In genomic region chr4:169657470-169658107, GRCh38 we compare ENCODE assay signal across 19 cellular contexts. TPM values are rescaled to one million over a fixed set of nuclear protein-coding genes. Genes with fewer than 3 reads are reported as not detected.
DNase-seq lines count a peak whose midpoint lies in the region; ATAC-seq and TF ChIP-seq lines count a peak whose summit lies in the region.
"Had no signal": no experiment of that assay in that cellular context is flagged by ENCODE, and none has a peak within 500 bp of the region (broad histone marks: within the 10 kb centered on the region; RNA-seq: fewer than 3 reads in every experiment).

No MANE protein-coding gene starts in this region.

- H2AFZ ChIP-seq in HCT116 (ENCODE audit: low read depth, low read length, poor library complexity, severe bottlenecking): no peak overlapping the region

- H3K4me1 ChIP-seq in A673 (ENCODE audit: insufficient read depth, low read length, poor library complexity, severe bottlenecking): peaks cover 25% of the 10 kb centered on the region
- H3K4me1 ChIP-seq in HCT116 (ENCODE audit: control insufficient read depth in 1 of 2, insufficient read depth in 2 of 2, low read length in 2 of 2): peaks cover 24 to 35% of the 10 kb centered on the region in 2 experiments
- H3K4me1 ChIP-seq in mucosa of descending colon (ENCODE audit: low read depth): peaks cover 9% of the 10 kb centered on the region
- H3K4me1 ChIP-seq: thyroid gland had no signal

- H3K27ac ChIP-seq in A673 (ENCODE audit: low read depth, low read length, poor library complexity, severe bottlenecking): peak overlapping the region; percentile 10
- no peak overlapping the region for H3K27ac ChIP-seq in HCT116 (ENCODE audit: low read depth, low read length)
- peak overlapping the region; percentile 89 for H3K27ac ChIP-seq in VCaP
- H3K27ac ChIP-seq: thyroid gland had no signal

- no peak overlapping the region for H3K9ac ChIP-seq in HCT116 (ENCODE audit: low read length)

- DNase-seq in A673 (ENCODE audit: low spot score) (no peak), HCT116 (ENCODE audit: low read depth, low spot score) (no peak), mucosa of descending colon (no peak), NCI-H446 treated with DMSO at 0.1 percent for 48 hours (lab: John Stamatoyannopoulos, UW) (no peak), NCI-H1092 treated with DMSO at 0.1 percent for 48 hours (lab: John Stamatoyannopoulos, UW) (no peak)
- DNase-seq: activated CD4-positive, alpha-beta T cell treated with anti-CD3 and anti-CD28 coated beads, Interleukin-2, amount 10 ng/mL, durations not matched to agents 7 days and 5 days; AML-193; amygdala; caudate nucleus; kidney glomerular epithelial cell; NCI-H1436; SHP77 treated with DMSO at 0.1 percent for 48 hours; stimulated activated CD4-positive, alpha-beta T cell treated with anti-CD3 and anti-CD28 coated beads, Interleukin-4, amount 100 ng/mL, for 1 hour; stimulated activated naive CD8-positive, alpha-beta T cell treated with anti-CD3 and anti-CD28 coated beads, Interleukin-15, Interleukin-2, amounts not matched to agents 100 U/mL and 50 U/mL, for 24 hours; T-cell; thyroid gland had no signal

- CTCF ChIA-PET in A673 (lab: Charles Lee) (no interaction called here), HCT116 (lab: Charles Lee) (no interaction called here)

- no peaks in the 10 kb centered on the region for H3K9me3 ChIP-seq in A673 (ENCODE audit: low read depth, low read length, poor library complexity, severe bottlenecking)
- H3K9me3 ChIP-seq in HCT116 (ENCODE audit: control insufficient read depth in 1 of 2, insufficient read depth in 1 of 2, low read depth in 1 of 2, low read length in 2 of 2): no peaks in the 10 kb centered on the region
- H3K9me3 ChIP-seq in mucosa of descending colon: no peaks in the 10 kb centered on the region
- H3K9me3 ChIP-seq: thyroid gland had no signal

- peaks cover 86% of the 10 kb centered on the region for H3K79me2 ChIP-seq in HCT116 (ENCODE audit: insufficient read depth, low read length)

- TF ChIP-seq CTCF in A673 (conservative IDR thresholded peaks at IDR 0.05; ENCODE audit: low read depth, low read length): no peak
- no peak for TF ChIP-seq CTCF in HCT116 (IDR thresholded peaks at IDR 0.05 in 2 of 3, conservative IDR thresholded peaks at IDR 0.05 in 1 of 3; ENCODE audit: borderline replicate concordance in 1 of 3, insufficient read depth in 1 of 3, low read depth in 2 of 3, low read length in 2 of 3)
- no peak for TF ChIP-seq CTCF in VCaP (conservative IDR thresholded peaks at IDR 0.05)
- TF ChIP-seq CTCF in mucosa of descending colon (IDR thresholded peaks at IDR 0.05): no peak

- H3K27me3 ChIP-seq in A673 (replicated peaks; ENCODE audit: insufficient read depth, low read depth, low read length, poor library complexity) (no peaks in the 10 kb centered on the region), HCT116 (ENCODE audit: insufficient read depth, low read length) (no peaks in the 10 kb centered on the region)
- H3K27me3 ChIP-seq: thyroid gland had no signal

- no peak for ATAC-seq in HCT116
- peak; percentile 74 for ATAC-seq in mucosa of descending colon
- no peak for ATAC-seq in GM18861 (IDR thresholded peaks at IDR 0.05; ENCODE audit: unreplicated experiment)
- ATAC-seq: stimulated activated naive CD8-positive, alpha-beta T cell treated with anti-CD3 and anti-CD28 coated beads, Interleukin-15, Interleukin-2, amounts not matched to agents 100 U/mL and 50 U/mL, for 24 hours; T-cell had no signal

- RAD21 ChIA-PET in HCT116 (lab: Charles Lee; ENCODE audit: low non-redundant PET in 1 of 2, low total read pairs in 2 of 2, uncharacterized antibody in 2 of 2, unreplicated experiment in 2 of 2): no interaction called here

- TF ChIP-seq RAD21 in HCT116 (IDR thresholded peaks at IDR 0.05; ENCODE audit: low read depth): no peak

- H3K4me3 ChIP-seq in A673 (ENCODE audit: low read depth, low read length, poor library complexity, severe bottlenecking) (no peak overlapping the region), HCT116 (replicated peaks in 1 of 2; ENCODE audit: low read depth in 1 of 2, low read length in 2 of 2) (no peak overlapping the region), mucosa of descending colon (no peak overlapping the region)
- H3K4me3 ChIP-seq: skin epidermis, thyroid gland had no signal

- H3K36me3 ChIP-seq in A673 (ENCODE audit: insufficient read depth, low read length, poor library complexity, severe bottlenecking) (no peaks in the 10 kb centered on the region), HCT116 (ENCODE audit: control insufficient read depth in 1 of 2, insufficient read depth in 2 of 2, low read length in 2 of 2) (no peaks in the 10 kb centered on the region), mucosa of descending colon (ENCODE audit: low read depth) (no peaks in the 10 kb centered on the region)
- H3K36me3 ChIP-seq: thyroid gland had no signal

- H3K9me2 ChIP-seq in HCT116 (ENCODE audit: insufficient read depth): no peaks in the 10 kb centered on the region

- no peak for TF ChIP-seq POLR2A in HCT116 (IDR thresholded peaks at IDR 0.05; ENCODE audit: borderline replicate concordance, extremely low read depth, insufficient read depth, insufficient read length)

- H4K20me1 ChIP-seq in HCT116 (ENCODE audit: insufficient read depth): no peaks in the 10 kb centered on the region

- peak overlapping the region; percentile 25; the same call in 1 of the 2 replicates for H3K4me2 ChIP-seq in HCT116 (ENCODE audit: low read length)

- BruUV-seq in A673 (replicated peaks; lab: Mats Ljungman, UMichigan) (no TSS peak), HCT116 (replicated peaks; lab: Mats Ljungman, UMichigan) (no TSS peak)

- intact Hi-C loops in A673 (cut with micrococcal nuclease; ENCODE audit: unreplicated experiment): no loop called here
- intact Hi-C loops in HCT116 (cut with micrococcal nuclease): no loop called here
- intact Hi-C loops in mucosa of descending colon (cut with DNase I, micrococcal nuclease): loop anchor here in 1 of 2 donors (5.0 kb wide), 1 partner anchor 35 kb away; the partner anchor contains the start of gene CLCN3

- POLR2A ChIA-PET in A673 (lab: Charles Lee; ENCODE audit: low non-redundant PET) (no interaction called here), HCT116 (lab: Charles Lee) (no interaction called here)

TF ChIP-seq in HCT116, 20 proteins besides CTCF, POLR2A, EP300 and RAD21:
- TF ChIP-seq CBX3 (IDR thresholded peaks at IDR 0.05; ENCODE audit: low read depth): no peak

RNA-seq across cellular contexts. Expression of gene CLCN3, which starts 37.2 kb away (rescaled TPM):
- total RNA-seq in A673 (2021) (59.8 and 63.0 TPM in 2 replicates), HCT116 (2021; ENCODE audit: unreplicated experiment) (60.4 TPM), mucosa of descending colon (100 to 1,000 TPM in 2 of 3 donors, 10 to 100 TPM in 1; 68.2 to 127 (median 125) TPM)
- polyA plus RNA-seq in HCT116 (2012): 37.7 and 38.0 TPM in 2 replicates

RNA-seq across cellular contexts. Expression of gene NEK1, which starts 45.2 kb away (rescaled TPM):
- total RNA-seq in A673 (2021) (12.9 and 13.7 TPM in 2 replicates), HCT116 (2021; ENCODE audit: unreplicated experiment) (13.3 TPM), mucosa of descending colon (10 to 100 TPM in 2 of 3 donors, 1 to 10 TPM in 1; 8.2 to 16.6 (median 10.8) TPM)
- polyA plus RNA-seq in HCT116 (2012): 3.3 and 4.3 TPM in 2 replicates
